Comparison of ENCODE assay signal across 21 cellular contexts in genomic region chr11:34679681-34680080, GRCh38. TPM values are rescaled to one million over a fixed set of nuclear protein-coding genes. Genes with fewer than 3 reads are reported as not detected.
A peak's percentile ranks its signal among the peaks of the same experiment; 100 is the strongest.
DNase-seq lines count a peak whose midpoint lies in the region; ATAC-seq and TF ChIP-seq lines count a peak whose summit lies in the region.
"Had no signal": no experiment of that assay in that cellular context is flagged by ENCODE, and none has a peak within 500 bp of the region (broad histone marks: within the 10 kb centered on the region; RNA-seq: fewer than 3 reads in every experiment).

No MANE protein-coding gene starts in this region.

- no peaks in the 10 kb centered on the region for H3K79me1 ChIP-seq in IMR-90 (ENCODE audit: low read depth in 1 of 2, low read length in 2 of 2)

- POLR2A ChIA-PET in IMR-90 (lab: Charles Lee; ENCODE audit: unreplicated experiment) (no interaction called here), Panc1 (lab: Charles Lee) (no interaction called here)

- H3K4me1 ChIP-seq in IMR-90 (ENCODE audit: control insufficient read depth, insufficient read depth, low read length) (peaks cover 6% of the 10 kb centered on the region; the same call in 1 of the 2 replicates), Panc1 (ENCODE audit: control insufficient read depth, insufficient read depth, low read length) (peaks cover 14% of the 10 kb centered on the region), stomach (peaks cover 0 to 4% (median 0%) of the 10 kb centered on the region in 4 donors)
- H3K4me1 ChIP-seq: BE2C had no signal

- no peak overlapping the region for H3K23ac ChIP-seq in IMR-90 (ENCODE audit: low read depth, low read length)

- H3K27me3 ChIP-seq in IMR-90 (ENCODE audit: control insufficient read depth, insufficient read depth, low read length) (no peaks in the 10 kb centered on the region), Panc1 (ENCODE audit: control insufficient read depth, insufficient read depth, low read length) (no peaks in the 10 kb centered on the region), stomach (no peaks in the 10 kb centered on the region)
- H3K27me3 ChIP-seq: BE2C had no signal

- H2BK15ac ChIP-seq in IMR-90 (ENCODE audit: low read depth, low read length): peak overlapping the region; percentile 23; the same call in 1 of the 3 replicates

- H2BK120ac ChIP-seq in IMR-90 (ENCODE audit: low read depth, low read length): peak overlapping the region; percentile 38

- TF ChIP-seq EP300 in stomach (IDR thresholded peaks at IDR 0.05): no peak

- DNase-seq in IMR-90 (no peak), Panc1 (ENCODE audit: low read depth, low spot score) (no peak), left cardiac atrium (peak; percentile 52), sciatic nerve (ENCODE audit: low spot score) (no peak), stomach (no peak), NCI-H1417 (lab: John Stamatoyannopoulos, UW) (no peak), midbrain (lab: John Stamatoyannopoulos, UW) (no peak)
- DNase-seq: BE2C; DMS79; H9; HFFc6; MM.1S; NCI-H1092; NCI-H1436 treated with DMSO at 0.1 percent for 48 hours; NCI-H2029; NCI-H2171; NCI-H524; NCI-H774; NK-92 treated with Interleukin-12 subunit alpha and Interleukin-12 subunit beta, amount 100 ng/mL, for 24 hours had no signal

- no TSS peak for BruUV-seq in IMR-90 (replicated peaks; lab: Mats Ljungman, UMichigan)
- BruUV-seq in Panc1 (replicated peaks; lab: Mats Ljungman, UMichigan): no TSS peak

- 0 out of 2 replicates have a peak overlapping the region, but pooled peaks have one; percentile 25 for H2AK5ac ChIP-seq in IMR-90 (ENCODE audit: low read depth, low read length)

- no peak for TF ChIP-seq RAD21 in IMR-90 (IDR thresholded peaks at IDR 0.05; ENCODE audit: low read length)

- TF ChIP-seq CTCF in IMR-90 (conservative IDR thresholded peaks at IDR 0.05; ENCODE audit: low read depth, low read length): no peak
- TF ChIP-seq CTCF in Panc1 (IDR thresholded peaks at IDR 0.05): no peak
- TF ChIP-seq CTCF in stomach (IDR thresholded peaks at IDR 0.05): no peak

- H3K14ac ChIP-seq in IMR-90 (replicated peaks; ENCODE audit: low read depth, low read length): no peak overlapping the region

- H3K27ac ChIP-seq in IMR-90 (ENCODE audit: insufficient read depth, low read length) (no peak overlapping the region), Panc1 (ENCODE audit: low read length) (peak overlapping the region; percentile 44), stomach (no peak overlapping the region)

- no peaks in the 10 kb centered on the region for H4K20me1 ChIP-seq in IMR-90 (ENCODE audit: insufficient read depth, low read length)

- peaks cover 4% of the 10 kb centered on the region for H3K9me1 ChIP-seq in IMR-90 (ENCODE audit: insufficient read depth, low read length)

- no peak overlapping the region for H2AFZ ChIP-seq in IMR-90 (replicated peaks; ENCODE audit: low read length, poor library complexity)

- no CpG with 5 or more reads among the region's 1 CpG for WGBS in IMR-90 (ENCODE audit: extremely low coverage in 2 of 2, insufficient read length in 1 of 2), 2 experiments
- 79 to 100% (median 90%) methylated on average over 1 of the region's 1 CpG for WGBS in stomach, 5 donors

- no peak for ATAC-seq in IMR-90 (ENCODE audit: low read depth)
- no peak for ATAC-seq in Panc1
- ATAC-seq in left cardiac atrium: peak; percentile 84 to 90
- peak; percentile 55 for ATAC-seq in sciatic nerve

- H3K18ac ChIP-seq in IMR-90 (ENCODE audit: low read depth, low read length): peak overlapping the region; percentile 42; the same call in 1 of the 2 replicates

- no peak overlapping the region; the same call in 1 of the 2 replicates for H4K5ac ChIP-seq in IMR-90 (ENCODE audit: low read depth, low read length)

- H3K4me3 ChIP-seq in IMR-90 (ENCODE audit: insufficient read depth, low read depth, low read length) (no peak overlapping the region), Panc1 (ENCODE audit: low read depth in 2 of 2, low read length in 2 of 2) (no peak overlapping the region), stomach (no peak overlapping the region)

- CTCF ChIA-PET in IMR-90 (lab: Yijun Ruan, JAX): no interaction called here
- CTCF ChIA-PET in Panc1 (lab: Charles Lee): no interaction called here

- H3K56ac ChIP-seq in IMR-90 (ENCODE audit: extremely low read depth, insufficient read depth, low read length): no peak overlapping the region

- H4K8ac ChIP-seq in IMR-90 (ENCODE audit: low read depth in 2 of 2, low read length in 2 of 2): 0 out of 4 replicates have a peak overlapping the region, but pooled peaks of 1 of the 2 experiments have one; percentile 11

- intact Hi-C loops in IMR-90 (cut with micrococcal nuclease): no loop called here
- intact Hi-C loops in Panc1 (cut with micrococcal nuclease; ENCODE audit: unreplicated experiment): no loop called here
- intact Hi-C loops in left cardiac atrium (cut with DNase I): no loop called here
- intact Hi-C loops in sciatic nerve (cut with DNase I): no loop called here
- intact Hi-C loops in stomach (cut with DNase I; ENCODE audit: low total_unique reads): no loop called here

- no peaks in the 10 kb centered on the region for H3K9me3 ChIP-seq in IMR-90 (ENCODE audit: control insufficient read depth, insufficient read depth, low read length)
- 0 out of 2 replicates have a peak, but pooled peaks cover 3% of the 10 kb centered on the region for H3K9me3 ChIP-seq in Panc1 (ENCODE audit: control insufficient read depth, insufficient read depth, low read depth, low read length)
- no peaks in the 10 kb centered on the region for H3K9me3 ChIP-seq in stomach
- H3K9me3 ChIP-seq: BE2C had no signal

- no peaks in the 10 kb centered on the region for H3K36me3 ChIP-seq in IMR-90 (ENCODE audit: control insufficient read depth, insufficient read depth, low read length)
- H3K36me3 ChIP-seq in Panc1 (ENCODE audit: control insufficient read depth, insufficient read depth, low read length): no peaks in the 10 kb centered on the region
- H3K36me3 ChIP-seq in stomach: no peaks in the 10 kb centered on the region
- H3K36me3 ChIP-seq: BE2C had no signal

- peak overlapping the region; percentile 34 for H2BK5ac ChIP-seq in IMR-90 (ENCODE audit: low read depth, low read length, poor library complexity, severe bottlenecking)

- H2BK20ac ChIP-seq in IMR-90 (ENCODE audit: low read depth, low read length): peak overlapping the region; percentile 68

- dilution Hi-C loops in IMR-90 (cut with HindIII; ENCODE audit: low sequenced_read_pairs, unreplicated experiment): no loop called here

- no peak overlapping the region for H3K9ac ChIP-seq in IMR-90 (ENCODE audit: low read depth, low read length)

- H3K4ac ChIP-seq in IMR-90 (ENCODE audit: low read depth, low read length): no peak overlapping the region; the same call in 1 of the 2 replicates

- H4K91ac ChIP-seq in IMR-90 (ENCODE audit: insufficient read depth, low read depth, low read length): no peak overlapping the region

- H2AK9ac ChIP-seq in IMR-90 (replicated peaks; ENCODE audit: low read depth, low read length, poor library complexity): no peak overlapping the region

- in situ Hi-C loops in IMR-90 (cut with MboI; ENCODE audit: low sequenced_read_pairs) (no loop called here), Panc1 (cut with HindIII; ENCODE audit: low pct_unique_long_range_greater_than_20kb, low sequenced_read_pairs) (no loop called here)

- no peak overlapping the region for H3K4me2 ChIP-seq in IMR-90 (ENCODE audit: low read depth, low read length)

- TF ChIP-seq POLR2A in IMR-90 (IDR thresholded peaks at IDR 0.05; ENCODE audit: low read depth, low read length): no peak
- no peak for TF ChIP-seq POLR2A in stomach (IDR thresholded peaks at IDR 0.05)

TF ChIP-seq in IMR-90, 13 proteins besides CTCF, POLR2A, EP300 and RAD21 (continues in another document):
- TF ChIP-seq BHLHE40 (IDR thresholded peaks at IDR 0.05; ENCODE audit: low read depth, low read length) (no peak), RFX5 (IDR thresholded peaks at IDR 0.05; ENCODE audit: low read depth, low read length) (no peak), SMC3 (IDR thresholded peaks at IDR 0.05; ENCODE audit: low read depth, low read length) (no peak), FOS (IDR thresholded peaks at IDR 0.05; ENCODE audit: low read depth, low read length) (no peak), CEBPB (IDR thresholded peaks at IDR 0.05; ENCODE audit: low read depth, low read length) (no peak), NFE2L2 (IDR thresholded peaks at IDR 0.05; ENCODE audit: low read depth, low read length) (no peak), MXI1 (IDR thresholded peaks at IDR 0.05; ENCODE audit: borderline replicate concordance, low read depth, low read length) (no peak), MAZ (IDR thresholded peaks at IDR 0.05; ENCODE audit: borderline replicate concordance, low read depth, low read length) (no peak), CHD1 (IDR thresholded peaks at IDR 0.05; ENCODE audit: low read depth, low read length) (no peak), ELK1 (IDR thresholded peaks at IDR 0.05; ENCODE audit: borderline replicate concordance, low read depth, low read length) (no peak), USF2 (IDR thresholded peaks at IDR 0.05; ENCODE audit: low read depth, low read length) (no peak), RCOR1 (IDR thresholded peaks at IDR 0.05; ENCODE audit: insufficient replicate concordance, low read length) (no peak)

RNA-seq across cellular contexts. Expression of gene EHF, which starts 58.8 kb away (rescaled TPM):
- under 0.01 TPM in 1 of 2 replicates, not detected in the other for total RNA-seq in IMR-90 (2012; rRNA removed)
- not detected in 2 replicates for polyA plus RNA-seq in IMR-90 (2012; rRNA removed)
- polyA plus RNA-seq in IMR-90 (2012; cell fraction: cytosol; rRNA removed): not detected in 2 replicates
- polyA plus RNA-seq in IMR-90 (2012; cell fraction: nucleus; rRNA removed; ENCODE audit: low replicate concordance): not detected in 2 replicates
- 0.51 TPM for total RNA-seq in Panc1 (2021; ENCODE audit: unreplicated experiment)
- polyA plus RNA-seq in Panc1 (2012; ENCODE audit: insufficient read length): 0.17 TPM
- total RNA-seq in left cardiac atrium: under 1 TPM; 0.65 to 0.82 TPM
- 0.18 TPM for total RNA-seq in sciatic nerve
- 100 to 1,000 TPM in 3 of 5 donors, 10 to 100 TPM in 2; 36.2 to 142 (median 113) TPM for total RNA-seq in stomach
- 10 to 100 TPM; 15.5 to 22.8 (median 19.4) TPM for polyA plus RNA-seq in stomach
- total RNA-seq: A673, H9, LHCN-M2 had no signal

Comparison
In these comparisons a context has a peak if more than half of its experiments do, and no peak if none do; other contexts are left out.
1. ATAC-seq: peak in left cardiac atrium (2 of 2) and sciatic nerve (single experiment); none in IMR-90 (single experiment) and Panc1 (single experiment).
2. RNA of gene EHF, which starts 58.8 kb away (total RNA-seq): 36.2 to 142 TPM in stomach; 0.65 to 0.82 TPM in left cardiac atrium, 0.51 TPM in Panc1 (single experiment), 0.18 TPM in sciatic nerve (single experiment) and under 0.01 TPM in IMR-90; every median in the first group is over 10 times any median in the second.